In the genomic region with DNA sequence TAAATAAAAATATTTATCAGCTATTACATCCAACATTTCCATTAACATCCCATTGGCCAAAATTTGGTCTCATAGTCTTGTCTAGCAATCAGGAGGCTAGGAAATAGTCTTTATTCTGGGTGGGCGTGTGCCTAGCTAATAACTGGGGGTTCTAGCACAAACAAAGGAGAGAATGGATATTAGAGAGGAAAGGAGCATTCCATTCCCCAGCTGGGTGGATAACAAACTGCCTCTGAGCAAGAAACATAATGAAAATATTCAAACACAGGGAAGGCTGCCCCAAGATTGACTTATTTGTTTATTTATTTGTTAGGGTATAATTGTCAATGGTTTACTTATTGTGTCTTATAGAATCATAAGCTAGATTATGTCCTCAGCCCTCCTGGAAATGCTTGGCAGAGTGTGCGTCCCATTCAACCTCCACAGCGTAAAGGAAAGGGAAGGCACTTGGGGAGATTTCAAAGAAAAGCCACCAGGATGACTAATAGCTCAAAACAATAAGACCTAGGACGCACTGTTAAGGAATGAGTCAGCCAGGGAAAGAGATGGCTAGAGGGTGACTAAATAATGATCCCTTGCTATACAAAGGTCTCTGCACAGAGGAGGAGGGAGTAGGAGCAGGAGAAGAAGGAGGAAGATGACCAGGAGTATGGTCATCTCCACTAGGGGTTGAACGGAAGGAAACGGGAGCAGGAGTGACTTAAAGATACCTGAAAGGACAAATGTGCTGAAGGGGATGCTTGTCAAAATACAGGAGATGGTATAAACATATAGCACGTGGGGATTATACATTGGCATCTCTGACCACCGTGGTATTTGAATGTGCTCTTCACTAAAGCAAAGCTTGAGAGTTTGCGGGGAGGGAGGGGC, we compare ENCODE assay signal across 11 cellular contexts. TPM values are rescaled to one million over a fixed set of nuclear protein-coding genes. Genes with fewer than 3 reads are reported as not detected.
DNase-seq lines count a peak whose midpoint lies in the region; ATAC-seq and TF ChIP-seq lines count a peak whose summit lies in the region.
"Had no signal": no experiment of that assay in that cellular context is flagged by ENCODE, and none has a peak within 500 bp of the region (broad histone marks: within the 10 kb centered on the region; RNA-seq: fewer than 3 reads in every experiment).

No MANE protein-coding gene starts in this region.

- peak overlapping the region; percentile 9 for H3K27ac Mint-ChIP-seq in activated naive CD4-positive, alpha-beta T cell treated with anti-CD3 and anti-CD28 coated beads, Interleukin-2, amount 10 ng/mL, durations not matched to agents 7 days and 5 days
- H3K27ac Mint-ChIP-seq in stimulated activated naive CD8-positive, alpha-beta T cell treated with anti-CD3 and anti-CD28 coated beads, Interleukin-15, amount 100 ng/mL, for 72 hours, result no peak overlapping the region
- H3K27ac Mint-ChIP-seq in glutamatergic neuron (ENCODE audit: unreplicated experiment), result no peak overlapping the region
- H3K27ac Mint-ChIP-seq: activated naive CD8-positive, alpha-beta T cell treated with anti-CD3 and anti-CD28 coated beads, Interleukin-2, amount 10 ng/mL, durations not matched to agents 7 days and 5 days; CD8-positive, alpha-beta memory T cell; stimulated activated naive CD8-positive, alpha-beta T cell treated with anti-CD3 and anti-CD28 coated beads, Interleukin-15, Interleukin-2, amounts not matched to agents 100 ng/mL and 50 ng/mL, for 24 hours had no signal

- no peaks in the 10 kb centered on the region for H3K9me3 ChIP-seq in SK-N-SH

- H2AFZ ChIP-seq in SK-N-SH (ENCODE audit: low read depth), result peak overlapping the region; percentile 82

- H3K9me2 ChIP-seq in SK-N-SH, result no peaks in the 10 kb centered on the region

- H3K27me3 ChIP-seq in SK-N-SH (ENCODE audit: insufficient read depth), result no peaks in the 10 kb centered on the region
- no peaks in the 10 kb centered on the region for H3K27me3 ChIP-seq in H7 (ENCODE audit: control insufficient read depth, insufficient read depth, low read length)

- POLR2A ChIA-PET in SK-N-SH (lab: Yijun Ruan, JAX), result no interaction called here

- peaks cover 4% of the 10 kb centered on the region for H3K4me1 Mint-ChIP-seq in activated naive CD4-positive, alpha-beta T cell treated with anti-CD3 and anti-CD28 coated beads, Interleukin-2, amount 10 ng/mL, durations not matched to agents 7 days and 5 days
- H3K4me1 Mint-ChIP-seq in stimulated activated naive CD8-positive, alpha-beta T cell treated with anti-CD3 and anti-CD28 coated beads, Interleukin-15, amount 100 ng/mL, for 72 hours, result peaks cover 16% of the 10 kb centered on the region
- H3K4me1 Mint-ChIP-seq in glutamatergic neuron (ENCODE audit: low read depth, unreplicated experiment), result peaks cover 2% of the 10 kb centered on the region
- H3K4me1 Mint-ChIP-seq: CD8-positive, alpha-beta memory T cell had no signal

- no peaks in the 10 kb centered on the region for H3K36me3 Mint-ChIP-seq in activated naive CD4-positive, alpha-beta T cell treated with anti-CD3 and anti-CD28 coated beads, Interleukin-2, amount 10 ng/mL, durations not matched to agents 7 days and 5 days
- H3K36me3 Mint-ChIP-seq in glutamatergic neuron (ENCODE audit: unreplicated experiment), result no peaks in the 10 kb centered on the region
- H3K36me3 Mint-ChIP-seq: activated naive CD8-positive, alpha-beta T cell treated with anti-CD3 and anti-CD28 coated beads, Interleukin-2, amount 10 ng/mL, durations not matched to agents 7 days and 5 days had no signal

- CTCF ChIA-PET in activated naive CD4-positive, alpha-beta T cell treated with anti-CD3 and anti-CD28 coated beads, Interleukin-2, amount 10 ng/mL, durations not matched to agents 7 days and 5 days (lab: Charles Lee), result no interaction called here
- CTCF ChIA-PET in SK-N-SH (lab: Yijun Ruan, JAX), result interaction anchor here (1.9 kb wide), 1 partner anchor 10 kb away, joined by 4 read pairs; no protein-coding TSS in a partner anchor

- peak overlapping the region in 1 of 2 experiments; percentile 78; a peak in 2 of 4 replicates for H3K27ac ChIP-seq in SK-N-SH (ENCODE audit: low read depth in 2 of 2, low read length in 1 of 2)

- H3K36me3 ChIP-seq in SK-N-SH (replicated peaks in 1 of 2; ENCODE audit: control insufficient read depth in 1 of 2, insufficient read depth in 2 of 2, low read length in 1 of 2) (peaks cover 0 to 3% of the 10 kb centered on the region in 2 experiments), H7 (replicated peaks; ENCODE audit: control insufficient read depth, insufficient read depth, low read length) (no peaks in the 10 kb centered on the region)

- peak overlapping the region; percentile 30; the same call in 1 of the 2 replicates for H3K9ac ChIP-seq in SK-N-SH

- H3K27me3 Mint-ChIP-seq in activated naive CD4-positive, alpha-beta T cell treated with anti-CD3 and anti-CD28 coated beads, Interleukin-2, amount 10 ng/mL, durations not matched to agents 7 days and 5 days, result peaks cover 4% of the 10 kb centered on the region
- peaks cover 10% of the 10 kb centered on the region for H3K27me3 Mint-ChIP-seq in stimulated activated naive CD8-positive, alpha-beta T cell treated with anti-CD3 and anti-CD28 coated beads, Interleukin-15, amount 100 ng/mL, for 72 hours
- peaks cover 2% of the 10 kb centered on the region for H3K27me3 Mint-ChIP-seq in glutamatergic neuron (ENCODE audit: unreplicated experiment)

- peak; percentile 96 for ATAC-seq in stimulated activated naive CD8-positive, alpha-beta T cell treated with anti-CD3 and anti-CD28 coated beads, Interleukin-15, amount 100 ng/mL, for 72 hours
- no peak for ATAC-seq in GM19395 (IDR thresholded peaks at IDR 0.05; ENCODE audit: unreplicated experiment)

- H3K4me2 ChIP-seq in SK-N-SH, result peak overlapping the region; percentile 49

- peak in 1 of 2 experiments; percentile 77; a peak in 2 of 4 replicates for TF ChIP-seq EP300 in SK-N-SH (IDR thresholded peaks at IDR 0.05; ENCODE audit: borderline replicate concordance in 1 of 2, low read depth in 1 of 2, low read length in 1 of 2)

- 0 out of 2 replicates have a peak, but pooled peaks have one; percentile 14 for TF ChIP-seq CTCF in SK-N-SH (IDR thresholded peaks at IDR 0.05)
- no peak for TF ChIP-seq CTCF in fibroblast of the aortic adventitia (IDR thresholded peaks at IDR 0.05; ENCODE audit: insufficient read depth, low read length)
- TF ChIP-seq CTCF in glutamatergic neuron (IDR thresholded peaks at IDR 0.05; ENCODE audit: partially characterized antibody, unreplicated experiment), result no peak

- DNase-seq in activated naive CD4-positive, alpha-beta T cell treated with anti-CD3 and anti-CD28 coated beads, Interleukin-2, amount 10 ng/mL, durations not matched to agents 7 days and 5 days, result no peak
- no peak for DNase-seq in activated naive CD4-positive, alpha-beta T cell treated with anti-CD3 and anti-CD28 coated beads, Interleukin-2, amount 50 U/mL, for 16 hours
- DNase-seq in SK-N-SH (no peak), fibroblast of the aortic adventitia (ENCODE audit: low read depth) (peak; percentile 94), glutamatergic neuron (no peak), H7 (no peak)
- DNase-seq in stimulated activated naive CD8-positive, alpha-beta T cell treated with anti-CD3 and anti-CD28 coated beads, Interleukin-15, amount 100 ng/mL, for 72 hours, result peak; percentile 10 to 13
- DNase-seq: activated naive CD8-positive, alpha-beta T cell treated with anti-CD3 and anti-CD28 coated beads, Interleukin-2, amount 10 ng/mL, durations not matched to agents 7 days and 5 days; CD8-positive, alpha-beta memory T cell had no signal

- H3K4me3 Mint-ChIP-seq in activated naive CD4-positive, alpha-beta T cell treated with anti-CD3 and anti-CD28 coated beads, Interleukin-2, amount 10 ng/mL, durations not matched to agents 7 days and 5 days, result no peak overlapping the region
- H3K4me3 Mint-ChIP-seq in stimulated activated naive CD8-positive, alpha-beta T cell treated with anti-CD3 and anti-CD28 coated beads, Interleukin-15, amount 100 ng/mL, for 72 hours, result peak overlapping the region; percentile 4 to 31
- H3K4me3 Mint-ChIP-seq in glutamatergic neuron (ENCODE audit: unreplicated experiment), result no peak overlapping the region
- H3K4me3 Mint-ChIP-seq: activated naive CD8-positive, alpha-beta T cell treated with anti-CD3 and anti-CD28 coated beads, Interleukin-2, amount 10 ng/mL, durations not matched to agents 7 days and 5 days; CD8-positive, alpha-beta memory T cell; stimulated activated naive CD8-positive, alpha-beta T cell treated with anti-CD3 and anti-CD28 coated beads, Interleukin-15, Interleukin-2, amounts not matched to agents 100 ng/mL and 50 ng/mL, for 24 hours had no signal

- WGBS in SK-N-SH (ENCODE audit: low lambda C conversion rate), result 8% methylated on average over 9 of the region's 9 CpGs

- no peaks in the 10 kb centered on the region for H3K9me3 Mint-ChIP-seq in activated naive CD4-positive, alpha-beta T cell treated with anti-CD3 and anti-CD28 coated beads, Interleukin-2, amount 10 ng/mL, durations not matched to agents 7 days and 5 days
- peaks cover 5 to 8% of the 10 kb centered on the region in 2 donors for H3K9me3 Mint-ChIP-seq in stimulated activated naive CD8-positive, alpha-beta T cell treated with anti-CD3 and anti-CD28 coated beads, Interleukin-15, amount 100 ng/mL, for 72 hours
- no peaks in the 10 kb centered on the region for H3K9me3 Mint-ChIP-seq in glutamatergic neuron (ENCODE audit: unreplicated experiment)

- TF ChIP-seq RAD21 in SK-N-SH (IDR thresholded peaks at IDR 0.05; ENCODE audit: low read length), result no peak

- H3K79me2 ChIP-seq in SK-N-SH (ENCODE audit: insufficient read depth), result no peaks in the 10 kb centered on the region

- H4K20me1 ChIP-seq in SK-N-SH (ENCODE audit: insufficient read depth), result no peaks in the 10 kb centered on the region

- H3K4me3 ChIP-seq in SK-N-SH (ENCODE audit: low read depth in 2 of 2, low read length in 1 of 2) (no peak overlapping the region), fibroblast of the aortic adventitia (ENCODE audit: low read depth, low read length) (no peak overlapping the region), H7 (ENCODE audit: insufficient read depth, low read depth, low read length) (no peak overlapping the region)

- peaks cover 7% of the 10 kb centered on the region for H3F3A ChIP-seq in SK-N-SH (replicated peaks; ENCODE audit: insufficient read depth)

- peaks cover 0 to 13% of the 10 kb centered on the region in 2 experiments; a peak in 2 of 4 replicates for H3K4me1 ChIP-seq in SK-N-SH (ENCODE audit: control insufficient read depth in 1 of 2, insufficient read depth in 2 of 2, low read depth in 1 of 2, low read length in 1 of 2)

RNA-seq across cellular contexts. Expression of a gene that starts 23.5 kb away (rescaled TPM):
- 5.0 and 6.3 TPM in 2 replicates for polyA plus RNA-seq in SK-N-SH (2012; rRNA removed)
- 9.3 and 12.2 TPM in 2 replicates for polyA plus RNA-seq in SK-N-SH (2012; cell fraction: cytosol; rRNA removed)
- polyA plus RNA-seq in SK-N-SH (2012; cell fraction: nucleus; rRNA removed), result 2.5 and 5.2 TPM in 2 replicates
- total RNA-seq in fibroblast of the aortic adventitia (ENCODE audit: low replicate concordance), result 15.3 and 28.2 TPM in 2 replicates
- 24.9 TPM for total RNA-seq in glutamatergic neuron (ENCODE audit: unreplicated experiment)
- total RNA-seq in H7 (2014; rRNA removed; shearing (Covaris generic)), result 10.5 and 12.7 TPM in 2 replicates

RNA-seq across cellular contexts. Expression of a gene that starts 56.2 kb away (rescaled TPM):
- polyA plus RNA-seq in SK-N-SH (2012; rRNA removed), result 1,261 and 1,610 TPM in 2 replicates
- polyA plus RNA-seq in SK-N-SH (2012; cell fraction: cytosol; rRNA removed), result 2,029 and 2,591 TPM in 2 replicates
- 305 and 380 TPM in 2 replicates for polyA plus RNA-seq in SK-N-SH (2012; cell fraction: nucleus; rRNA removed)
- total RNA-seq in fibroblast of the aortic adventitia (ENCODE audit: low replicate concordance) (1,402 and 2,034 TPM in 2 replicates), glutamatergic neuron (ENCODE audit: unreplicated experiment) (478 TPM)
- total RNA-seq in H7 (2014; rRNA removed; shearing (Covaris generic)), result 1,511 and 1,563 TPM in 2 replicates

Comparison
In these comparisons a context has a peak if more than half of its experiments do, and no peak if none do; other contexts are left out.
1. DNase-seq: peak in fibroblast of the aortic adventitia (single experiment) and stimulated activated naive CD8-positive, alpha-beta T cell treated with anti-CD3 and anti-CD28 coated beads, Interleukin-15, amount 100 ng/mL, for 72 hours (2 of 2); none in activated naive CD4-positive, alpha-beta T cell treated with anti-CD3 and anti-CD28 coated beads, Interleukin-2, amount 10 ng/mL, durations not matched to agents 7 days and 5 days (single experiment), activated naive CD4-positive, alpha-beta T cell treated with anti-CD3 and anti-CD28 coated beads, Interleukin-2, amount 50 U/mL, for 16 hours (single experiment), SK-N-SH (single experiment), glutamatergic neuron (single experiment) and H7 (single experiment).
2. H3K4me3 Mint-ChIP-seq: peak in stimulated activated naive CD8-positive, alpha-beta T cell treated with anti-CD3 and anti-CD28 coated beads, Interleukin-15, amount 100 ng/mL, for 72 hours (2 of 2); none in activated naive CD4-positive, alpha-beta T cell treated with anti-CD3 and anti-CD28 coated beads, Interleukin-2, amount 10 ng/mL, durations not matched to agents 7 days and 5 days (single experiment) and glutamatergic neuron (single experiment).